ENCODE assay signal across 19 cellular contexts in the genomic region with DNA sequence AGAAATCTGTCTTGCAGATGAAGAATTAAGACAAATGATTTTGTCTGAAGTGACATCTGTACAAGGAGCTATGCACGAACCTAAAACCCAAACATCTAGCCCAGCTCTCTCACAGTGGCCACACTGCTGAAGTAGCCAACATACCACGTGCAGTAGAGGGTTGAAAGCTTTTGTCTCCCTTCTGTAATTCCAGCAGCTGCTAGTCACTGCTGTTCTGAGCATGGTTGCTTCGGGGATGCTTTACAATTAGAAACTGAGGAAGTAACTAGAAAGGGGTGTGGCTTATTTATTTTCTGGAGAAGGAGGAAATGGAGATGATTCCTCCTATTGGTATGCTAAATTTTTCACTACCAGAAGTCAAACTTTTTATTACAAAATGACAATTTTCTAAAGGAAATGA.
A peak's percentile ranks its signal among the peaks of the same experiment; 100 is the strongest.
DNase-seq lines count a peak whose midpoint lies in the region; ATAC-seq, FAIRE-seq and TF ChIP-seq lines count a peak whose summit lies in the region.
"Had no signal": no experiment of that assay in that cellular context is flagged by ENCODE, and none has a peak within 500 bp of the region (broad histone marks: within the 10 kb centered on the region; RNA-seq: fewer than 3 reads in every experiment).

No MANE protein-coding gene starts in this region.

- H3K27me3 Mint-ChIP-seq in type B pancreatic cell = no peaks in the 10 kb centered on the region

- H3K9me3 ChIP-seq in tibial artery = no peaks in the 10 kb centered on the region
- H3K9me3 ChIP-seq: A549, body of pancreas, gastrocnemius medialis, tibial nerve had no signal

- H3K4me3 Mint-ChIP-seq in type B pancreatic cell = peak overlapping the region; percentile 63

- TF ChIP-seq CTCF in type B pancreatic cell (conservative IDR thresholded peaks at IDR 0.05) = no peak
- TF ChIP-seq CTCF in tibial artery (IDR thresholded peaks at IDR 0.05) = no peak

- peak; percentile 15 for ATAC-seq in left lobe of liver
- ATAC-seq: A549, body of pancreas, left colon had no signal

- no peak overlapping the region for H3K4me3 ChIP-seq in tibial artery
- H3K4me3 ChIP-seq: A549, body of pancreas, gastrocnemius medialis had no signal

- intact Hi-C loops in tibial artery (cut with DNase I; ENCODE audit: low total_unique reads) = no loop called here

- H3K4me1 ChIP-seq in tibial artery = no peaks in the 10 kb centered on the region
- H3K4me1 ChIP-seq: A549, gastrocnemius medialis, tibial nerve had no signal

- DNase-seq in SIG-M5 treated with dmso at 0.1 percent for 504 hours (lab: John Stamatoyannopoulos, UW; ENCODE audit: unreplicated experiment) (peak; percentile 21), SIG-M5 (lab: John Stamatoyannopoulos, UW) (no peak), SKM-1 treated with dmso at 0.1 percent for 144 hours (lab: John Stamatoyannopoulos, UW; ENCODE audit: unreplicated experiment) (peak; percentile 60), left lobe of liver (ENCODE audit: low spot score) (no peak), type B pancreatic cell (ENCODE audit: extremely low spot score, unreplicated experiment) (no peak), HUDEP-2 (lab: John Stamatoyannopoulos, UW; ENCODE audit: unreplicated experiment in 76 of 76) (no peak), frontal cortex (ENCODE audit: low spot score in 2 of 2) (no peak), tibial artery (no peak)
- DNase-seq: activated effector memory CD4-positive, alpha-beta T cell treated with Interleukin-2 at 50 U/mL for 16 hours; DMS153; effector CD8-positive, alpha-beta T cell; gastrocnemius medialis; left colon; NCI-H2029 treated with DMSO at 0.1 percent for 48 hours; NK-92 treated with Interleukin-12 subunit alpha and Interleukin-12 subunit beta, amount 100 ng/mL, for 24 hours; stimulated activated CD4-positive, alpha-beta T cell treated with anti-CD3 and anti-CD28 coated beads, Interleukin-15, amount 100 ng/mL, for 24 hours had no signal

- no peak for FAIRE-seq in frontal cortex (lab: Jason Lieb, UNC)
- FAIRE-seq: A549 had no signal

- H3K27me3 ChIP-seq in tibial artery = peaks cover 0 to 2% of the 10 kb centered on the region in 2 donors
- H3K27me3 ChIP-seq: body of pancreas, tibial nerve had no signal

- no peak overlapping the region for H3K27ac ChIP-seq in tibial artery
- H3K27ac ChIP-seq: A549, gastrocnemius medialis had no signal

- peaks cover 3% of the 10 kb centered on the region for H3K9me3 Mint-ChIP-seq in type B pancreatic cell

- no peaks in the 10 kb centered on the region for H3K36me3 ChIP-seq in tibial artery
- H3K36me3 ChIP-seq: gastrocnemius medialis, tibial nerve had no signal

- no peaks in the 10 kb centered on the region for H3K36me3 Mint-ChIP-seq in type B pancreatic cell

- peaks cover 51% of the 10 kb centered on the region for H3K4me1 Mint-ChIP-seq in type B pancreatic cell (ENCODE audit: unreplicated experiment)

- peak overlapping the region; percentile 91 for H3K27ac Mint-ChIP-seq in type B pancreatic cell

Comparison
In these comparisons a context has a peak if more than half of its experiments do, and no peak if none do; other contexts are left out.
1. DNase-seq: peak in SIG-M5 treated with dmso at 0.1 percent for 504 hours (single experiment) and SKM-1 treated with dmso at 0.1 percent for 144 hours (single experiment); none in SIG-M5 (single experiment), left lobe of liver (single experiment), type B pancreatic cell (single experiment), HUDEP-2 (0 of 76), frontal cortex (0 of 2) and tibial artery (0 of 2).